ENCODE assay signal across 1 cellular context in the genomic region with DNA sequence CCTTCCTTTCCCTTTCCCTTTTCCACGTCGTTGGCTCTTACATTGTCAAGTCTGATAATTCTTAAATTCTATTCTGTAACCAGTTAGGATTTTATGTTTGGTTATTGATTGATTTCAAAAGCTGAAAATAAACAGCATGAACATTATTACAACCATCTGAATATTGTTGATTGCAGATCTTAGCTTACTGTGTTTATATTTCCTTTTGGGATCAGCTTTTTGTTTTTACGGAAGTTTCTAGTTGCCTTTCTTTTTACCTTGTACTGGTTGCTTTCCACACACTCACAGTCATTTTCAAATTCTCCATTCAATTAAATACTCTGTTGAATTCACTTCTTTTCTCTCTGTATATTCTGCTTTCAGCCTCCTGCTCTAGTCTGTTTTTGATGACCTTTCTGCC.
TF ChIP-seq lines count a peak whose summit lies in the region.

No MANE protein-coding gene starts in this region.

TF ChIP-seq in K562, 482 proteins besides CTCF, POLR2A, EP300 and RAD21:
- TF ChIP-seq, protein P1, sequence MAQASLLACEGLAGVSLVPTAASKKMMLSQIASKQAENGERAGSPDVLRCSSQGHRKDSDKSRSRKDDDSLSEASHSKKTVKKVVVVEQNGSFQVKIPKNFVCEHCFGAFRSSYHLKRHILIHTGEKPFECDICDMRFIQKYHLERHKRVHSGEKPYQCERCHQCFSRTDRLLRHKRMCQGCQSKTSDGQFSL (CRISPR knock-in tag; IDR thresholded peaks at IDR 0.05): no peak
- TF ChIP-seq, protein P1 (tag; IDR thresholded peaks at IDR 0.05): no peak
- TF ChIP-seq POLR2G (IDR thresholded peaks at IDR 0.05; ENCODE audit: low read depth, low read length) (no peak), ZNF239 (CRISPR knock-in tag; IDR thresholded peaks at IDR 0.05) (no peak), FOXJ2 (tag; IDR thresholded peaks at IDR 0.05) (no peak), ZNF24 (IDR thresholded peaks at IDR 0.05) (no peak), CBX3 (IDR thresholded peaks at IDR 0.05; ENCODE audit: borderline replicate concordance in 1 of 2, low read length in 2 of 2) (0 out of 3 replicates have a peak, but pooled peaks of 1 of the 2 experiments have one; percentile 59), RBM25 (IDR thresholded peaks at IDR 0.05; ENCODE audit: low read depth, low read length, severe bottlenecking) (peak; percentile 60), SNIP1 (IDR thresholded peaks at IDR 0.05; ENCODE audit: low read depth) (no peak), NFATC3 (IDR thresholded peaks at IDR 0.05) (no peak), KAT7 (CRISPR knock-in tag; IDR thresholded peaks at IDR 0.05; ENCODE audit: borderline replicate concordance) (no peak)
- TF ChIP-seq, protein P2, sequence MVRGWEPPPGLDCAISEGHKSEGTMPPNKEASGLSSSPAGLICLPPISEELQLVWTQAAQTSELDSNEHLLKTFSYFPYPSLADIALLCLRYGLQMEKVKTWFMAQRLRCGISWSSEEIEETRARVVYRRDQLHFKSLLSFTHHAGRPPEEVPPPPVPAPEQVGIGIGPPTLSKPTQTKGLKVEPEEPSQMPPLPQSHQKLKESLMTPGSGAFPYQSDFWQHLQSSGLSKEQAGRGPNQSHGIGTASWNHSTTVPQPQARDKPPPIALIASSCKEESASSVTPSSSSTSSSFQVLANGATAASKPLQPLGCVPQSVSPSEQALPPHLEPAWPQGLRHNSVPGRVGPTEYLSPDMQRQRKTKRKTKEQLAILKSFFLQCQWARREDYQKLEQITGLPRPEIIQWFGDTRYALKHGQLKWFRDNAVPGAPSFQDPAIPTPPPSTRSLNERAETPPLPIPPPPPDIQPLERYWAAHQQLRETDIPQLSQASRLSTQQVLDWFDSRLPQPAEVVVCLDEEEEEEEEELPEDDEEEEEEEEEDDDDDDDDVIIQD (CRISPR knock-in tag; IDR thresholded peaks at IDR 0.05): no peak
- TF ChIP-seq, protein P3, sequence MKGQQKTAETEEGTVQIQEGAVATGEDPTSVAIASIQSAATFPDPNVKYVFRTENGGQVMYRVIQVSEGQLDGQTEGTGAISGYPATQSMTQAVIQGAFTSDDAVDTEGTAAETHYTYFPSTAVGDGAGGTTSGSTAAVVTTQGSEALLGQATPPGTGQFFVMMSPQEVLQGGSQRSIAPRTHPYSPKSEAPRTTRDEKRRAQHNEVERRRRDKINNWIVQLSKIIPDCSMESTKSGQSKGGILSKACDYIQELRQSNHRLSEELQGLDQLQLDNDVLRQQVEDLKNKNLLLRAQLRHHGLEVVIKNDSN (CRISPR knock-in tag; IDR thresholded peaks at IDR 0.05): no peak
